In the genomic region with DNA sequence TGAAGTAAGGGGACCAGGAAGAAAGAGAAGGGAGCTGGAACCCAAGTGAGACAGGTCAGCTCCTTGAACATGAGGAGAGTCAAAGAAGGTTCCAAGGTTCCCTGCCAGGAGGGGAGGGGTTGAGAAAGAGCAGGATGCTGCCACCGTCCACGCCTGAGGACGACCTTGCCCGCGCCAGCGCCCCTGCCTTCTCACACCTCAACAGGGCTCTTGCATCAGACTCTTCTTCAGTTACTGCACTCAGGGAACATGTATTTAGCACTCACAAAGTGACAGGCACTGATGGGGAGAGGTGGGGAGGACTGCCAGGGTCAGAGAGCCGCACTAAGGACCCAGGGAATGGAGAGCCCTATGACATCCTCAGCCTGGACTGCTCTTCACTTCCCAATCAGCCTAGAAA, we compare ENCODE assay signal across 16 cellular contexts.
DNase-seq lines count a peak whose midpoint lies in the region; ATAC-seq and TF ChIP-seq lines count a peak whose summit lies in the region.
"Had no signal": no experiment of that assay in that cellular context is flagged by ENCODE, and none has a peak within 500 bp of the region (broad histone marks: within the 10 kb centered on the region; RNA-seq: fewer than 3 reads in every experiment).

No MANE protein-coding gene starts in this region.

- WGBS in right cardiac atrium = 81% methylated on average over 7 of the region's 7 CpGs
- 94 to 99% (median 96%) methylated on average over 7 of the region's 7 CpGs for WGBS in ovary, 3 donors

- H3K27me3 ChIP-seq in right cardiac atrium (ENCODE audit: control insufficient read depth, insufficient read depth) = no peaks in the 10 kb centered on the region
- H3K27me3 ChIP-seq in gastrocnemius medialis = no peaks in the 10 kb centered on the region
- no peaks in the 10 kb centered on the region for H3K27me3 ChIP-seq in ovary

- H3K27ac ChIP-seq in right cardiac atrium (ENCODE audit: low read length) = peak overlapping the region; percentile 30
- H3K27ac ChIP-seq in gastrocnemius medialis = peak overlapping the region in 2 of 4 donors; percentile 45 to 56
- no peak overlapping the region for H3K27ac ChIP-seq in ovary
- H3K27ac ChIP-seq: 22Rv1, A549, C4-2B had no signal

- TF ChIP-seq CTCF in nephron progenitor cell (IDR thresholded peaks at IDR 0.05) (no peak), gastrocnemius medialis (IDR thresholded peaks at IDR 0.05 in 4 of 5, conservative IDR thresholded peaks at IDR 0.05 in 1 of 5) (no peak), ovary (IDR thresholded peaks at IDR 0.05) (no peak)

- H3K9me3 ChIP-seq in right cardiac atrium (ENCODE audit: control insufficient read depth, low read length) (no peaks in the 10 kb centered on the region), gastrocnemius medialis (no peaks in the 10 kb centered on the region), ovary (no peaks in the 10 kb centered on the region)
- H3K9me3 ChIP-seq: A549, Caco-2, HAP-1 had no signal

- peaks cover 3% of the 10 kb centered on the region for H3K4me1 ChIP-seq in right cardiac atrium (ENCODE audit: control insufficient read depth, insufficient read depth, low read length)
- peaks cover 0 to 7% of the 10 kb centered on the region in 2 donors for H3K4me1 ChIP-seq in gastrocnemius medialis
- no peaks in the 10 kb centered on the region for H3K4me1 ChIP-seq in ovary (ENCODE audit: insufficient read depth)
- H3K4me1 ChIP-seq: A549, HAP-1 had no signal

- H3K4me3 ChIP-seq in right cardiac atrium (ENCODE audit: low read length) (no peak overlapping the region), gastrocnemius medialis (no peak overlapping the region), ovary (no peak overlapping the region)
- H3K4me3 ChIP-seq: A549, HAP-1 had no signal

- H3K36me3 Mint-ChIP-seq in nephron progenitor cell (ENCODE audit: low read depth) = peaks cover 7% of the 10 kb centered on the region
- no peaks in the 10 kb centered on the region for H3K36me3 Mint-ChIP-seq in activated T-helper 2 cell treated with anti-CD3 and anti-CD28 coated beads, Interferon-gamma antibody, Interleukin-2, Interleukin-4, amounts not matched to agents 10 μg/mL and 5 μg/mL and 100 μg/mL, durations not matched to agents 14 hours and 24 hours and 36 hours (ENCODE audit: low read depth)

- H3K36me3 ChIP-seq in gastrocnemius medialis (no peaks in the 10 kb centered on the region), ovary (no peaks in the 10 kb centered on the region)
- H3K36me3 ChIP-seq: HAP-1 had no signal

- TF ChIP-seq POLR2A in gastrocnemius medialis (IDR thresholded peaks at IDR 0.05) = peak in 1 of 2 donors; percentile 21
- no peak for TF ChIP-seq POLR2A in ovary (IDR thresholded peaks at IDR 0.05)

- peak; percentile 19 to 71 (median 62) for DNase-seq in right cardiac atrium
- DNase-seq in left ventricle myocardium superior = no peak
- no peak for DNase-seq in nephron progenitor cell
- peak; percentile 29 to 46 for DNase-seq in gastrocnemius medialis
- no peak for DNase-seq in activated T-helper 2 cell treated with anti-CD3 and anti-CD28 coated beads, Interferon-gamma antibody, Interleukin-2, Interleukin-4, amounts not matched to agents 10 μg/mL and 5 μg/mL and 100 μg/mL, durations not matched to agents 14 hours and 24 hours and 36 hours (ENCODE audit: low spot score)
- DNase-seq in NCI-H128 (lab: John Stamatoyannopoulos, UW; ENCODE audit: unreplicated experiment) = no peak
- DNase-seq in ovary = no peak
- DNase-seq: AML-193; Caco-2; CD4-positive, alpha-beta T cell; DMS79; GF-D8 had no signal

- H3K4me3 Mint-ChIP-seq in nephron progenitor cell = no peak overlapping the region
- no peak overlapping the region for H3K4me3 Mint-ChIP-seq in activated T-helper 2 cell treated with anti-CD3 and anti-CD28 coated beads, Interferon-gamma antibody, Interleukin-2, Interleukin-4, amounts not matched to agents 10 μg/mL and 5 μg/mL and 100 μg/mL, durations not matched to agents 14 hours and 24 hours and 36 hours (ENCODE audit: low read depth)
- H3K4me3 Mint-ChIP-seq: CD4-positive, alpha-beta T cell had no signal

- TF ChIP-seq EP300 in ovary (IDR thresholded peaks at IDR 0.05) = no peak

- ATAC-seq in right cardiac atrium (peak; percentile 79 to 86), left ventricle myocardium superior (no peak), gastrocnemius medialis (peak; percentile 78 to 83)
- ATAC-seq: A549 had no signal

- H3K4me1 Mint-ChIP-seq in nephron progenitor cell = peaks cover 63% of the 10 kb centered on the region
- peaks cover 1% of the 10 kb centered on the region for H3K4me1 Mint-ChIP-seq in activated T-helper 2 cell treated with anti-CD3 and anti-CD28 coated beads, Interferon-gamma antibody, Interleukin-2, Interleukin-4, amounts not matched to agents 10 μg/mL and 5 μg/mL and 100 μg/mL, durations not matched to agents 14 hours and 24 hours and 36 hours (ENCODE audit: low read depth)

- peaks cover 10% of the 10 kb centered on the region for H3K9me3 Mint-ChIP-seq in nephron progenitor cell
- H3K9me3 Mint-ChIP-seq in activated T-helper 2 cell treated with anti-CD3 and anti-CD28 coated beads, Interferon-gamma antibody, Interleukin-2, Interleukin-4, amounts not matched to agents 10 μg/mL and 5 μg/mL and 100 μg/mL, durations not matched to agents 14 hours and 24 hours and 36 hours = no peaks in the 10 kb centered on the region
- H3K9me3 Mint-ChIP-seq: CD4-positive, alpha-beta T cell had no signal

- H3K27me3 Mint-ChIP-seq in nephron progenitor cell (ENCODE audit: low read depth, poor library complexity) = no peaks in the 10 kb centered on the region
- no peaks in the 10 kb centered on the region for H3K27me3 Mint-ChIP-seq in activated T-helper 2 cell treated with anti-CD3 and anti-CD28 coated beads, Interferon-gamma antibody, Interleukin-2, Interleukin-4, amounts not matched to agents 10 μg/mL and 5 μg/mL and 100 μg/mL, durations not matched to agents 14 hours and 24 hours and 36 hours (ENCODE audit: low read depth)
- H3K27me3 Mint-ChIP-seq: CD4-positive, alpha-beta T cell had no signal

- H3K27ac Mint-ChIP-seq in nephron progenitor cell = peak overlapping the region; percentile 94
- H3K27ac Mint-ChIP-seq in activated T-helper 2 cell treated with anti-CD3 and anti-CD28 coated beads, Interferon-gamma antibody, Interleukin-2, Interleukin-4, amounts not matched to agents 10 μg/mL and 5 μg/mL and 100 μg/mL, durations not matched to agents 14 hours and 24 hours and 36 hours = no peak overlapping the region
- H3K27ac Mint-ChIP-seq: CD4-positive, alpha-beta T cell had no signal

- in situ Hi-C loops in gastrocnemius medialis (cut with MboI; ENCODE audit: low sequenced_read_pairs in 4 of 4) = no loop called here

- intact Hi-C loops in right cardiac atrium (cut with DNase I) (no loop called here), left ventricle myocardium superior (cut with micrococcal nuclease) (no loop called here), gastrocnemius medialis (cut with DNase I; ENCODE audit: low total_unique reads) (no loop called here), ovary (cut with DNase I) (no loop called here)
- intact Hi-C loops in activated T-helper 2 cell treated with anti-CD3 and anti-CD28 coated beads, Interferon-gamma antibody, Interleukin-2, Interleukin-4, amounts not matched to agents 10 μg/mL and 5 μg/mL and 100 μg/mL, durations not matched to agents 14 hours and 24 hours and 36 hours (cut with micrococcal nuclease) = loop anchor here (5.0 kb wide), 1 partner anchor 37 kb away; no protein-coding TSS in a partner anchor

Comparison
In these comparisons a context has a peak if more than half of its experiments do, and no peak if none do; other contexts are left out.
1. DNase-seq: peak in right cardiac atrium (3 of 3) and gastrocnemius medialis (2 of 2); none in left ventricle myocardium superior (single experiment), nephron progenitor cell (single experiment), activated T-helper 2 cell treated with anti-CD3 and anti-CD28 coated beads, Interferon-gamma antibody, Interleukin-2, Interleukin-4, amounts not matched to agents 10 μg/mL and 5 μg/mL and 100 μg/mL, durations not matched to agents 14 hours and 24 hours and 36 hours (single experiment), NCI-H128 (single experiment) and ovary (0 of 5).